ENCODE assay signal across 1 cellular context in the genomic region with DNA sequence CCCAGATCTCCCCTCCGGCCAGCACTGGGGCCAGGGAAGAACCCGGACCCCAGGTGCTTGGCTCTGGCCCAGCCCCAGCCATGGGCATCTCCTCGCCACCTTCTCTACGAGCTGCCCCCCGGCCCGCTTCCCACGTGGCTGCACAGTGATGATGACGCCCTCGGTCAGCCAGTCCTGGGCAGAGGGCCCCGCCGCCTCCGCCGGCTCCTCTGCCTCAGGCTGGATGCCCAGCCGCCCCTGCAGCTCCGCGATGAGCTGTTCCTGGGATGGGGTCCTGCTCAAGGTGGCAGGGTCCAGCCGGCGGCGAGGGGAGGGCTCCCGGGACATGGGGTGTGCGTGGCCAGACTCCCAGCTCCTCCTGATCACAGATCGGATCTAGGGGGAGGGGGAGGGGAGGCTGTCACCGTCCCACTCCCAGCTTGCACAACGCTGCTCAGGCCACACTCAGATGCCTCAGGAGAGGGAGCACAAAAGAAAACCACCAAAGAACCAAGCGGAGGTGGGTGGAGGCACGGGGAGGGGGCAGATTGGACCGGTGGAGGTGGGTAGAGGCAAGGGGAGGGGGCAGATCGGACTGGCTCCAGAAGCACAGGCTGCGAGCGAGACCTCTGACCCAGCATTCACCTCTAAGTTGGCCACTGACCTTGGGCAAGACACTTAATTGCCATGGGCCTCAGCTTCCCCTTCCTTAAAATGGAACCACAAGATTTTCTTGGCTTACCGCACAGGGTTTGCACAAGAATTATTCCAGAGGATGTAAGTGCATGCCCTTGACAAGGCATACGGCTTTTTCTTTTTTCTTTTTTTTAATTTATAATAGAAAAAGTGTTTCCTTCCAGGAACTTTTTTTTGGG.
TF ChIP-seq lines count a peak whose summit lies in the region.

No MANE protein-coding gene starts in this region.

TF ChIP-seq in K562, 482 proteins besides CTCF, POLR2A, EP300 and RAD21 (continues in another document):
- no peak for TF ChIP-seq SIN3B (IDR thresholded peaks at IDR 0.05; ENCODE audit: low read depth)
- TF ChIP-seq, protein P1, sequence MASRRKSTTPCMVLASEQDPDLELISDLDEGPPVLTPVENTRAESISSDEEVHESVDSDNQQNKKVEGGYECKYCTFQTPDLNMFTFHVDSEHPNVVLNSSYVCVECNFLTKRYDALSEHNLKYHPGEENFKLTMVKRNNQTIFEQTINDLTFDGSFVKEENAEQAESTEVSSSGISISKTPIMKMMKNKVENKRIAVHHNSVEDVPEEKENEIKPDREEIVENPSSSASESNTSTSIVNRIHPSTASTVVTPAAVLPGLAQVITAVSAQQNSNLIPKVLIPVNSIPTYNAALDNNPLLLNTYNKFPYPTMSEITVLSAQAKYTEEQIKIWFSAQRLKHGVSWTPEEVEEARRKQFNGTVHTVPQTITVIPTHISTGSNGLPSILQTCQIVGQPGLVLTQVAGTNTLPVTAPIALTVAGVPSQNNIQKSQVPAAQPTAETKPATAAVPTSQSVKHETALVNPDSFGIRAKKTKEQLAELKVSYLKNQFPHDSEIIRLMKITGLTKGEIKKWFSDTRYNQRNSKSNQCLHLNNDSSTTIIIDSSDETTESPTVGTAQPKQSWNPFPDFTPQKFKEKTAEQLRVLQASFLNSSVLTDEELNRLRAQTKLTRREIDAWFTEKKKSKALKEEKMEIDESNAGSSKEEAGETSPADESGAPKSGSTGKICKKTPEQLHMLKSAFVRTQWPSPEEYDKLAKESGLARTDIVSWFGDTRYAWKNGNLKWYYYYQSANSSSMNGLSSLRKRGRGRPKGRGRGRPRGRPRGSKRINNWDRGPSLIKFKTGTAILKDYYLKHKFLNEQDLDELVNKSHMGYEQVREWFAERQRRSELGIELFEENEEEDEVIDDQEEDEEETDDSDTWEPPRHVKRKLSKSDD (conservative IDR thresholded peaks at IDR 0.05; ENCODE audit: low read length) = no peak
- TF ChIP-seq RBM22 (IDR thresholded peaks at IDR 0.05; ENCODE audit: low read depth, low read length, poor library complexity, severe bottlenecking) = peak; percentile 56
- no peak for TF ChIP-seq SIRT6 (IDR thresholded peaks at IDR 0.05; ENCODE audit: low read depth, low read length)
- TF ChIP-seq DIDO1 (tag; IDR thresholded peaks at IDR 0.05; ENCODE audit: low read depth) = no peak
- TF ChIP-seq CREB3L1 (IDR thresholded peaks at IDR 0.05; ENCODE audit: borderline replicate concordance, low read depth) = no peak
- TF ChIP-seq, protein P2, sequence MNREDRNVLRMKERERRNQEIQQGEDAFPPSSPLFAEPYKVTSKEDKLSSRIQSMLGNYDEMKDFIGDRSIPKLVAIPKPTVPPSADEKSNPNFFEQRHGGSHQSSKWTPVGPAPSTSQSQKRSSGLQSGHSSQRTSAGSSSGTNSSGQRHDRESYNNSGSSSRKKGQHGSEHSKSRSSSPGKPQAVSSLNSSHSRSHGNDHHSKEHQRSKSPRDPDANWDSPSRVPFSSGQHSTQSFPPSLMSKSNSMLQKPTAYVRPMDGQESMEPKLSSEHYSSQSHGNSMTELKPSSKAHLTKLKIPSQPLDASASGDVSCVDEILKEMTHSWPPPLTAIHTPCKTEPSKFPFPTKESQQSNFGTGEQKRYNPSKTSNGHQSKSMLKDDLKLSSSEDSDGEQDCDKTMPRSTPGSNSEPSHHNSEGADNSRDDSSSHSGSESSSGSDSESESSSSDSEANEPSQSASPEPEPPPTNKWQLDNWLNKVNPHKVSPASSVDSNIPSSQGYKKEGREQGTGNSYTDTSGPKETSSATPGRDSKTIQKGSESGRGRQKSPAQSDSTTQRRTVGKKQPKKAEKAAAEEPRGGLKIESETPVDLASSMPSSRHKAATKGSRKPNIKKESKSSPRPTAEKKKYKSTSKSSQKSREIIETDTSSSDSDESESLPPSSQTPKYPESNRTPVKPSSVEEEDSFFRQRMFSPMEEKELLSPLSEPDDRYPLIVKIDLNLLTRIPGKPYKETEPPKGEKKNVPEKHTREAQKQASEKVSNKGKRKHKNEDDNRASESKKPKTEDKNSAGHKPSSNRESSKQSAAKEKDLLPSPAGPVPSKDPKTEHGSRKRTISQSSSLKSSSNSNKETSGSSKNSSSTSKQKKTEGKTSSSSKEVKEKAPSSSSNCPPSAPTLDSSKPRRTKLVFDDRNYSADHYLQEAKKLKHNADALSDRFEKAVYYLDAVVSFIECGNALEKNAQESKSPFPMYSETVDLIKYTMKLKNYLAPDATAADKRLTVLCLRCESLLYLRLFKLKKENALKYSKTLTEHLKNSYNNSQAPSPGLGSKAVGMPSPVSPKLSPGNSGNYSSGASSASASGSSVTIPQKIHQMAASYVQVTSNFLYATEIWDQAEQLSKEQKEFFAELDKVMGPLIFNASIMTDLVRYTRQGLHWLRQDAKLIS (CRISPR knock-in tag; IDR thresholded peaks at IDR 0.05) = no peak
- TF ChIP-seq HMGN3 (IDR thresholded peaks at IDR 0.05; ENCODE audit: borderline replicate concordance, extremely low read depth, insufficient read length, low read depth, low read length) = no peak
- TF ChIP-seq, protein P3, sequence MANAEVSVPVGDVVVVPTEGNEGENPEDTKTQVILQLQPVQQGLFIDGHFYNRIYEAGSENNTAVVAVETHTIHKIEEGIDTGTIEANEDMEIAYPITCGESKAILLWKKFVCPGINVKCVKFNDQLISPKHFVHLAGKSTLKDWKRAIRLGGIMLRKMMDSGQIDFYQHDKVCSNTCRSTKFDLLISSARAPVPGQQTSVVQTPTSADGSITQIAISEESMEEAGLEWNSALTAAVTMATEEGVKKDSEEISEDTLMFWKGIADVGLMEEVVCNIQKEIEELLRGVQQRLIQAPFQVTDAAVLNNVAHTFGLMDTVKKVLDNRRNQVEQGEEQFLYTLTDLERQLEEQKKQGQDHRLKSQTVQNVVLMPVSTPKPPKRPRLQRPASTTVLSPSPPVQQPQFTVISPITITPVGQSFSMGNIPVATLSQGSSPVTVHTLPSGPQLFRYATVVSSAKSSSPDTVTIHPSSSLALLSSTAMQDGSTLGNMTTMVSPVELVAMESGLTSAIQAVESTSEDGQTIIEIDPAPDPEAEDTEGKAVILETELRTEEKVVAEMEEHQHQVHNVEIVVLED (CRISPR knock-in tag; IDR thresholded peaks at IDR 0.05) = no peak
- TF ChIP-seq FOXJ3 (CRISPR knock-in tag; IDR thresholded peaks at IDR 0.05) = no peak
- no peak for TF ChIP-seq SMARCA5 (IDR thresholded peaks at IDR 0.05)
- TF ChIP-seq TEAD4 (IDR thresholded peaks at IDR 0.05; ENCODE audit: low read length) = no peak
- TF ChIP-seq TEAD4 (CRISPR knock-in tag; IDR thresholded peaks at IDR 0.05; ENCODE audit: borderline replicate concordance) = no peak
- no peak for TF ChIP-seq POLR3A (IDR thresholded peaks at IDR 0.05; ENCODE audit: borderline replicate concordance, extremely low read depth, insufficient read depth, insufficient read length)
- TF ChIP-seq HEY1 (CRISPR knock-in tag; IDR thresholded peaks at IDR 0.05; ENCODE audit: borderline replicate concordance) = no peak
- no peak for TF ChIP-seq ZNF584 (CRISPR knock-in tag; IDR thresholded peaks at IDR 0.05; ENCODE audit: low read depth)
- TF ChIP-seq RBM39 (optimal IDR thresholded peaks at IDR 0.05; ENCODE audit: low read depth, low read length) = no peak
- 0 out of 2 replicates have a peak, but pooled peaks have one; percentile 12 for TF ChIP-seq RBFOX2 (IDR thresholded peaks at IDR 0.05; ENCODE audit: low read depth, low read length)
- no peak for TF ChIP-seq CHD2 (IDR thresholded peaks at IDR 0.05; ENCODE audit: low read depth, low read length)
- TF ChIP-seq CHD7 (IDR thresholded peaks at IDR 0.05; ENCODE audit: low read depth, low read length) = no peak
- no peak for TF ChIP-seq PCBP2 (IDR thresholded peaks at IDR 0.05; ENCODE audit: low read depth, low read length, poor library complexity, severe bottlenecking)
- TF ChIP-seq ZC3H4 (CRISPR knock-in tag; IDR thresholded peaks at IDR 0.05; ENCODE audit: borderline replicate concordance) = no peak
- peak; percentile 72 for TF ChIP-seq POLR2G (IDR thresholded peaks at IDR 0.05; ENCODE audit: low read depth, low read length)
- no peak for TF ChIP-seq ZNF121 (CRISPR knock-in tag; conservative IDR thresholded peaks at IDR 0.05)
- TF ChIP-seq STAG1 (CRISPR knock-in tag; IDR thresholded peaks at IDR 0.05; ENCODE audit: borderline replicate concordance) = no peak
- TF ChIP-seq C11orf30 (IDR thresholded peaks at IDR 0.05; ENCODE audit: low read depth) = no peak
- TF ChIP-seq NCOA1 (IDR thresholded peaks at IDR 0.05; ENCODE audit: low read depth) = no peak
- no peak for TF ChIP-seq TAF15 (IDR thresholded peaks at IDR 0.05; ENCODE audit: low read depth, low read length)
- no peak for TF ChIP-seq PYGO2 (tag; IDR thresholded peaks at IDR 0.05)
- TF ChIP-seq L3MBTL2 (IDR thresholded peaks at IDR 0.05) = no peak
